8 cellular contexts compared by ENCODE assay signal in genomic region chrX:53422091-53422914, GRCh38. TPM values are rescaled to one million over a fixed set of nuclear protein-coding genes. Genes with fewer than 3 reads are reported as not detected.
DNase-seq lines count a peak whose midpoint lies in the region; ATAC-seq and TF ChIP-seq lines count a peak whose summit lies in the region.

Gene RIBC1 (plus strand): TSS chrX:53422873. CDS start chrX:53426277, 3,404 bp downstream.
Gene SMC1A (minus strand): TSS chrX:53422654. CDS start chrX:53422600, 54 bp downstream.

- WGBS in adrenal gland, 4 donors = 0 to 2% (median 1%) methylated on average over 2 to 78 of the region's 78 CpGs
- 2 to 5% methylated on average over 4 to 70 of the region's 78 CpGs for WGBS in tibial nerve, 2 donors

- H3K36me3 ChIP-seq in adrenal gland (replicated peaks in 1 of 2) (no peaks in the 10 kb centered on the region), parathyroid adenoma (ENCODE audit: control insufficient read depth, insufficient read depth, low read length) (no peaks in the 10 kb centered on the region), tibial nerve (no peaks in the 10 kb centered on the region)

- ATAC-seq in HG02852 (IDR thresholded peaks at IDR 0.05; ENCODE audit: unreplicated experiment) = peak; percentile 95

- H2AFZ ChIP-seq in parathyroid adenoma = peak within 1 kb of the TSS; percentile 75

- H3K4me3 ChIP-seq in adrenal gland (peak within 1 kb of the TSS in 3 of 4 donors; percentile 40 to 83 (median 66)), parathyroid adenoma (ENCODE audit: low read depth, low read length) (peak within 1 kb of the TSS; percentile 81), tibial nerve (peak within 1 kb of the TSS; percentile 65 to 82 (median 72))

- DNase-seq in GM13976 (ENCODE audit: low spot score) (peak; percentile 97), NCI-H1436 treated with DMSO at 0.1 percent for 48 hours (lab: John Stamatoyannopoulos, UW) (peak; percentile 92), T follicular helper cell (ENCODE audit: low read depth) (peak; percentile 99), adrenal gland (peak; percentile 97 to 100 (median 99)), cardiac septum (ENCODE audit: low spot score) (peak; percentile 99), tibial nerve (ENCODE audit: low spot score in 2 of 2) (peak; percentile 84 to 87)

- H3K27ac ChIP-seq in adrenal gland (peak within 1 kb of the TSS in 4 of 5 donors; percentile 89 to 97 (median 92)), parathyroid adenoma (peak within 1 kb of the TSS; percentile 81), tibial nerve (peak within 1 kb of the TSS; percentile 87 to 94 (median 92))

- peak; percentile 59 to 85 for TF ChIP-seq EP300 in tibial nerve (IDR thresholded peaks at IDR 0.05)

- no peak within 1 kb of the TSS for H3K9ac ChIP-seq in parathyroid adenoma

- H3K4me2 ChIP-seq in parathyroid adenoma (ENCODE audit: low read length) = peak within 1 kb of the TSS; percentile 79

- H3K4me1 ChIP-seq in adrenal gland (replicated peaks in 1 of 2) (peaks cover 10 to 17% of the 10 kb centered on the region in 2 donors), parathyroid adenoma (peaks cover 3% of the 10 kb centered on the region), tibial nerve (peaks cover 0 to 24% (median 12%) of the 10 kb centered on the region in 4 donors)

- in situ Hi-C loops in GM13976 (cut with MboI; ENCODE audit: low sequenced_read_pairs, unreplicated experiment) = no loop called here

- TF ChIP-seq POLR2A in adrenal gland (IDR thresholded peaks at IDR 0.05) (peak; percentile 59 to 72), tibial nerve (IDR thresholded peaks at IDR 0.05) (peak in 1 of 2 donors; percentile 74)

- intact Hi-C loops in adrenal gland (cut with DNase I) (no loop called here), cardiac septum (cut with DNase I) (loop anchor here (5.0 kb wide), 1 partner anchor 195 kb away; the partner anchor contains the start of gene KDM5C)

- peaks cover 7% of the 10 kb centered on the region for H3K79me2 ChIP-seq in parathyroid adenoma

- no peak for TF ChIP-seq CTCF in GM13976 (IDR thresholded peaks at IDR 0.05; ENCODE audit: borderline replicate concordance, control extremely low read depth, extremely low read depth, insufficient read depth, missing control alignments)
- peak in 1 of 6 experiments; percentile 3 for TF ChIP-seq CTCF in adrenal gland (IDR thresholded peaks at IDR 0.05)
- no peak for TF ChIP-seq CTCF in parathyroid adenoma (IDR thresholded peaks at IDR 0.05)
- peak in 2 of 5 experiments; percentile 20 to 32 for TF ChIP-seq CTCF in tibial nerve (IDR thresholded peaks at IDR 0.05)

- no peaks in the 10 kb centered on the region for H3K9me3 ChIP-seq in adrenal gland (replicated peaks in 1 of 3)
- H3K9me3 ChIP-seq in parathyroid adenoma (ENCODE audit: control insufficient read depth, low read length) = no peaks in the 10 kb centered on the region
- H3K9me3 ChIP-seq in tibial nerve = no peaks in the 10 kb centered on the region

- H3K27me3 ChIP-seq in adrenal gland = no peaks in the 10 kb centered on the region
- H3K27me3 ChIP-seq in parathyroid adenoma (ENCODE audit: control insufficient read depth, insufficient read depth, low read length) = no peaks in the 10 kb centered on the region
- H3K27me3 ChIP-seq in tibial nerve = no peaks in the 10 kb centered on the region

RNA-seq across cellular contexts. Expression of gene RIBC1, which starts in this region (rescaled TPM):
- total RNA-seq in adrenal gland (1 to 10 TPM in 7 of 8 donors, under 1 TPM in 1; 0.18 to 6.6 (median 3.6) TPM), cardiac septum (0.81 TPM), tibial nerve (1 to 10 TPM in 1 of 4 donors, under 1 TPM in 2, not detected in 1; 0.42 to 2.5 (median 0.44) TPM)
- 1 to 10 TPM; 1.9 to 8.6 (median 7.6) TPM for polyA plus RNA-seq in adrenal gland

RNA-seq across cellular contexts. Expression of gene SMC1A, which starts in this region (rescaled TPM):
- total RNA-seq in adrenal gland (10 to 100 TPM; 21.4 to 51.6 (median 44.9) TPM), cardiac septum (50.8 TPM), tibial nerve (10 to 100 TPM; 22.4 to 64.3 (median 27.4) TPM)
- polyA plus RNA-seq in adrenal gland = 10 to 100 TPM in 2 of 3 donors, 1 to 10 TPM in 1; 7.6 to 41.5 (median 20.4) TPM

Comparison
In these comparisons a context has a peak if more than half of its experiments do, and no peak if none do; other contexts are left out.
1. Peak in every context shown above with its lines: DNase-seq, ATAC-seq, H3K4me3 ChIP-seq and H3K27ac ChIP-seq.